2 cellular contexts compared by ENCODE assay signal in genomic region chr1:206814716-206815341, GRCh38.
TF ChIP-seq lines count a peak whose summit lies in the region.

No MANE protein-coding gene starts in this region.

TF ChIP-seq in IMR-90, 13 proteins besides CTCF, POLR2A, EP300 and RAD21:
- TF ChIP-seq SMC3 (IDR thresholded peaks at IDR 0.05; ENCODE audit: low read depth, low read length) (no peak), MXI1 (IDR thresholded peaks at IDR 0.05; ENCODE audit: borderline replicate concordance, low read depth, low read length) (no peak), MAFK (IDR thresholded peaks at IDR 0.05; ENCODE audit: low read depth, low read length) (no peak), FOS (IDR thresholded peaks at IDR 0.05; ENCODE audit: low read depth, low read length) (no peak), MAZ (IDR thresholded peaks at IDR 0.05; ENCODE audit: borderline replicate concordance, low read depth, low read length) (no peak), USF2 (IDR thresholded peaks at IDR 0.05; ENCODE audit: low read depth, low read length) (no peak), NFE2L2 (IDR thresholded peaks at IDR 0.05; ENCODE audit: low read depth, low read length) (no peak), RFX5 (IDR thresholded peaks at IDR 0.05; ENCODE audit: low read depth, low read length) (no peak), CHD1 (IDR thresholded peaks at IDR 0.05; ENCODE audit: low read depth, low read length) (no peak), ELK1 (IDR thresholded peaks at IDR 0.05; ENCODE audit: borderline replicate concordance, low read depth, low read length) (no peak), BHLHE40 (IDR thresholded peaks at IDR 0.05; ENCODE audit: low read depth, low read length) (no peak), CEBPB (IDR thresholded peaks at IDR 0.05; ENCODE audit: low read depth, low read length) (no peak), RCOR1 (IDR thresholded peaks at IDR 0.05; ENCODE audit: insufficient replicate concordance, low read length) (no peak)

TF ChIP-seq in SK-N-SH treated with all-trans-retinoic acid at 6 μM for 48 hours, 23 proteins besides CTCF, POLR2A, EP300 and RAD21:
- TF ChIP-seq ZC3H10 (CRISPR knock-in tag; IDR thresholded peaks at IDR 0.05) (no peak), ESRRG (CRISPR knock-in tag; IDR thresholded peaks at IDR 0.05) (no peak), CREB5 (CRISPR knock-in tag; IDR thresholded peaks at IDR 0.05; ENCODE audit: low read depth) (no peak), ZNF8 (CRISPR knock-in tag; IDR thresholded peaks at IDR 0.05) (no peak), POU6F1 (CRISPR knock-in tag; IDR thresholded peaks at IDR 0.05; ENCODE audit: borderline replicate concordance, low read depth) (no peak), SNAI2 (CRISPR knock-in tag; IDR thresholded peaks at IDR 0.05) (no peak), PPARA (CRISPR knock-in tag; IDR thresholded peaks at IDR 0.05; ENCODE audit: borderline replicate concordance) (no peak), TCF4 (CRISPR knock-in tag; IDR thresholded peaks at IDR 0.05; ENCODE audit: borderline replicate concordance) (peak; percentile 75; the same call in 1 of the 2 replicates), ISL1 (CRISPR knock-in tag; IDR thresholded peaks at IDR 0.05) (peak; percentile 75)
